17 cellular contexts compared by ENCODE assay signal in the genomic region with DNA sequence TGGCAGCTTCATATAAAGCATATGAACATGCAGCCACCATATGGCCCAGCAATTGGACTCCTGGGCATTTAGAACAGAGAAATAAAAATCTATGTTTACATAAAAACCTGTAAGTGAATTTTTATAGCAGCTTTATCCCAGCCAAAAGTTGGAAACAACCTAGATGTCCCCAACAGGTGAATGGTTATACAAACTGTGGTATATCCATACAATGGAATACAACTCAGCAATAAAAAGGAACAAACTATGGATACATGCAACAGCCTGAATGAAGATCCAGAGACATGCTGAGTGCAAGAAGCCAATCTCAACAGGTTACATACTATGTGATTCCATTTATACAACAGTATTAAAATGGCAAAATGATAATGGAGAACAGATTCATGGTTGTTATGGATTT. TPM values are rescaled to one million over a fixed set of nuclear protein-coding genes. Genes with fewer than 3 reads are reported as not detected.
DNase-seq lines count a peak whose midpoint lies in the region; ATAC-seq, FAIRE-seq and TF ChIP-seq lines count a peak whose summit lies in the region.
"Had no signal": no experiment of that assay in that cellular context is flagged by ENCODE, and none has a peak within 500 bp of the region (broad histone marks: within the 10 kb centered on the region; RNA-seq: fewer than 3 reads in every experiment).

No MANE protein-coding gene starts in this region.

- no peak for TF ChIP-seq RAD21 in GM12878 (IDR thresholded peaks at IDR 0.05; ENCODE audit: insufficient read depth, low read depth, low read length)

- H3K9ac ChIP-seq in GM12878 (ENCODE audit: control insufficient read depth, insufficient read depth, low read length) (no peak overlapping the region), mesendoderm (ENCODE audit: low read length) (no peak overlapping the region), kidney (ENCODE audit: low read length in 2 of 2) (no peak overlapping the region)

- no peak for TF ChIP-seq CTCF in left ventricle myocardium inferior (IDR thresholded peaks at IDR 0.05; ENCODE audit: borderline replicate concordance)
- TF ChIP-seq CTCF in heart right ventricle (IDR thresholded peaks at IDR 0.05), result no peak
- TF ChIP-seq CTCF in GM12878 (IDR thresholded peaks at IDR 0.05 in 2 of 3, conservative IDR thresholded peaks at IDR 0.05 in 1 of 3; ENCODE audit: control insufficient read depth in 2 of 3, extremely low read depth in 1 of 3, insufficient read depth in 1 of 3, low read depth in 3 of 3, low read length in 3 of 3), result no peak
- no peak for TF ChIP-seq CTCF in kidney (IDR thresholded peaks at IDR 0.05; ENCODE audit: borderline replicate concordance, extremely low read depth, insufficient read depth)

- POLR2A ChIA-PET in GM12878 (lab: Charles Lee), result interaction anchor here (1.0 to 1.6 kb wide), 3 partner anchors 55 to 258 kb away, joined by 3 read pairs; no protein-coding TSS in a partner anchor

- FAIRE-seq in GM12878 (lab: Jason Lieb, UNC) (no peak), kidney (lab: Jason Lieb, UNC) (no peak)
- FAIRE-seq: A204.1, D721Med, G401.6 had no signal

- no peak overlapping the region for H3K56ac ChIP-seq in mesendoderm (ENCODE audit: low read length)

- H3K4me2 ChIP-seq in GM12878 (ENCODE audit: control insufficient read depth, insufficient read depth), result no peak overlapping the region
- no peak overlapping the region for H3K4me2 ChIP-seq in mesendoderm (ENCODE audit: low read length)

- peaks cover 15% of the 10 kb centered on the region for H3K9me3 ChIP-seq in left ventricle myocardium inferior (replicated peaks)
- H3K9me3 ChIP-seq in heart right ventricle, result peaks cover 0 to 14% (median 0%) of the 10 kb centered on the region in 11 donors
- no peaks in the 10 kb centered on the region; the same call in 2 of the 3 replicates for H3K9me3 ChIP-seq in GM12878 (replicated peaks; ENCODE audit: control insufficient read depth, insufficient read depth, low read length)
- peaks cover 0 to 6% of the 10 kb centered on the region in 2 donors for H3K9me3 ChIP-seq in kidney (ENCODE audit: control insufficient read depth in 1 of 2, low read length in 2 of 2)

- H3K27me3 ChIP-seq in left ventricle myocardium inferior (ENCODE audit: low read depth) (no peaks in the 10 kb centered on the region), heart right ventricle (peaks cover 0 to 28% (median 0%) of the 10 kb centered on the region in 7 donors), GM12878 (replicated peaks in 1 of 2; ENCODE audit: control insufficient read depth in 2 of 2, insufficient read depth in 2 of 2, low read length in 1 of 2) (no peaks in the 10 kb centered on the region), mesendoderm (ENCODE audit: insufficient read depth, low read length, poor library complexity) (no peaks in the 10 kb centered on the region)

- no peak overlapping the region for H3K23ac ChIP-seq in mesendoderm (ENCODE audit: low read length)

- no peaks in the 10 kb centered on the region for H3K79me2 ChIP-seq in GM12878 (ENCODE audit: control insufficient read depth, insufficient read depth, low read length)
- peaks cover 31% of the 10 kb centered on the region for H3K79me2 ChIP-seq in mesendoderm (ENCODE audit: control insufficient read depth, insufficient read depth, low read length)

- no peak overlapping the region for H3K4ac ChIP-seq in mesendoderm (ENCODE audit: low read depth, low read length)

- H3K4me1 ChIP-seq in left ventricle myocardium inferior (peaks cover 65% of the 10 kb centered on the region), heart right ventricle (peaks cover 0 to 45% (median 20%) of the 10 kb centered on the region in 9 donors), GM12878 (ENCODE audit: control insufficient read depth, insufficient read depth, low read length) (no peaks in the 10 kb centered on the region), mesendoderm (ENCODE audit: control insufficient read depth, low read depth, low read length) (no peaks in the 10 kb centered on the region), kidney (ENCODE audit: control insufficient read depth in 1 of 2, insufficient read depth in 1 of 2, low read depth in 1 of 2, low read length in 2 of 2) (peaks cover 0 to 3% of the 10 kb centered on the region in 2 donors)

- H4K20me1 ChIP-seq in GM12878 (ENCODE audit: control insufficient read depth, insufficient read depth), result no peaks in the 10 kb centered on the region

- no peak overlapping the region for H3K27ac ChIP-seq in left ventricle myocardium inferior (replicated peaks)
- no peak overlapping the region for H3K27ac ChIP-seq in heart right ventricle
- H3K27ac ChIP-seq in GM12878 (ENCODE audit: control insufficient read depth, insufficient read depth), result no peak overlapping the region
- H3K27ac ChIP-seq in mesendoderm (ENCODE audit: low read depth, low read length), result no peak overlapping the region
- no peak overlapping the region for H3K27ac ChIP-seq in kidney (ENCODE audit: low read depth in 2 of 2, low read length in 2 of 2)

- peak overlapping the region; percentile 94 for H3K4me3 ChIP-seq in left ventricle myocardium inferior
- no peak overlapping the region for H3K4me3 ChIP-seq in heart right ventricle
- H3K4me3 ChIP-seq in GM12878, result no peak overlapping the region
- no peak overlapping the region for H3K4me3 ChIP-seq in mesendoderm (ENCODE audit: low read length)
- H3K4me3 ChIP-seq in kidney (ENCODE audit: low read length in 2 of 2), result peak overlapping the region in 1 of 2 donors; percentile 27

- no peak overlapping the region for H2BK15ac ChIP-seq in mesendoderm (replicated peaks; ENCODE audit: low read depth)

- ATAC-seq in heart right ventricle, result no peak
- ATAC-seq in GM12878, result no peak
- ATAC-seq in HG02885 (IDR thresholded peaks at IDR 0.05; ENCODE audit: poor library complexity, unreplicated experiment), result no peak
- ATAC-seq: CD8-positive, alpha-beta T cell had no signal

- no peak for DNase-seq in left ventricle myocardium inferior
- DNase-seq in heart right ventricle, result no peak
- no peak for DNase-seq in GM12878 (ENCODE audit: low read depth, low spot score)
- DNase-seq in mesendoderm, result no peak
- no peak for DNase-seq in LoVo (ENCODE audit: low spot score)
- no peak for DNase-seq in kidney
- DNase-seq: CD8-positive, alpha-beta T cell; COR-L47; DMS153; DMS79 treated with DMSO at 0.1 percent for 48 hours; EL; HCEC 1CT had no signal

- no peak for TF ChIP-seq EP300 in GM12878 (IDR thresholded peaks at IDR 0.05; ENCODE audit: borderline replicate concordance in 1 of 2, control insufficient read depth in 1 of 2, low read depth in 2 of 2, low read length in 2 of 2)

- H3K36me3 ChIP-seq in left ventricle myocardium inferior (peaks cover 14% of the 10 kb centered on the region), heart right ventricle (peaks cover 0 to 8% (median 0%) of the 10 kb centered on the region in 9 donors), GM12878 (ENCODE audit: control insufficient read depth in 2 of 2, insufficient read depth in 2 of 2, low read length in 1 of 2) (no peaks in the 10 kb centered on the region), mesendoderm (ENCODE audit: control insufficient read depth, insufficient read depth, low read length) (no peaks in the 10 kb centered on the region), kidney (ENCODE audit: control insufficient read depth in 1 of 2, insufficient read depth in 2 of 2, low read length in 2 of 2) (no peaks in the 10 kb centered on the region)

- no peak overlapping the region for H3K18ac ChIP-seq in mesendoderm (ENCODE audit: low read length)

- RAD21 ChIA-PET in GM12878 (lab: Charles Lee; ENCODE audit: unreplicated experiment), result interaction anchor here (1.1 to 5.4 kb wide), 6 partner anchors 11 to 227 kb away, joined by 3 to 28 read pairs (median 6); no protein-coding TSS in a partner anchor

- in situ Hi-C loops in GM12878 (cut with MboI), result no loop called here

- BruUV-seq in GM12878 (replicated peaks; lab: Mats Ljungman, UMichigan), result no TSS peak

- peak overlapping the region; percentile 12 for H4K5ac ChIP-seq in mesendoderm (ENCODE audit: low read length)

- SMC1A ChIA-PET in GM12878 (lab: Charles Lee; ENCODE audit: uncharacterized antibody, unreplicated experiment), result interaction anchor here (1.0 to 7.0 kb wide), 17 partner anchors 12 to 230 kb away, joined by 3 to 87 read pairs (median 10); no protein-coding TSS in a partner anchor

- no peak overlapping the region for H2BK120ac ChIP-seq in mesendoderm (ENCODE audit: low read depth, low read length)

- intact Hi-C loops in left ventricle myocardium inferior (cut with micrococcal nuclease), result no loop called here
- intact Hi-C loops in heart right ventricle (cut with DNase I), result loop anchor here in 8 of 10 donors (5.0 to 10.0 kb wide), 12 partner anchors 33 to 228 kb away; no protein-coding TSS in a partner anchor
- intact Hi-C loops in GM12878 (cut with micrococcal nuclease; ENCODE audit: unreplicated experiment), result loop anchor here (2.0 to 5.0 kb wide), 2 partner anchors 29 to 88 kb away; no protein-coding TSS in a partner anchor
- intact Hi-C loops in kidney (cut with DNase I), result no loop called here

- no peak for TF ChIP-seq POLR2A in GM12878 (IDR thresholded peaks at IDR 0.05; ENCODE audit: low read depth, low read length)

- H2BK5ac ChIP-seq in mesendoderm (ENCODE audit: low read length), result no peak overlapping the region

- H3K79me1 ChIP-seq in mesendoderm (ENCODE audit: low read length), result peaks cover 20% of the 10 kb centered on the region

- H4K8ac ChIP-seq in mesendoderm (ENCODE audit: low read depth, low read length), result no peak overlapping the region

- CTCF ChIA-PET in GM12878 (lab: Yijun Ruan, JAX), result interaction anchor here (1.0 to 2.1 kb wide), 6 partner anchors 9 to 227 kb away, joined by 3 to 8 read pairs (median 5); no protein-coding TSS in a partner anchor

- no peak overlapping the region for H2AK5ac ChIP-seq in mesendoderm (ENCODE audit: low read length)

- H2AFZ ChIP-seq in GM12878 (ENCODE audit: control insufficient read depth, low read depth, low read length), result no peak overlapping the region

RNA-seq across cellular contexts. Expression of a gene that starts 3.7 kb away (rescaled TPM):
- total RNA-seq in left ventricle myocardium inferior (38.4 TPM), heart right ventricle (10 to 100 TPM; 16.4 to 54.2 (median 23.9) TPM), GM12878 (2014; rRNA removed) (1.2 and 1.4 TPM in 2 replicates), GM12878 (2014; rRNA removed; fragmentation: Illumina TruSeq; extraction: Trizol) (0.81 and 0.88 TPM in 2 replicates), GM12878 (2021) (0.69 and 0.93 TPM in 2 replicates), kidney (58.8 TPM)
- polyA plus RNA-seq in heart right ventricle (10 to 100 TPM in 1 of 2 donors, 1 to 10 TPM in 1; 9.6 to 16.3 TPM), GM12878 (2011; rRNA removed) (20.9 and 22.9 TPM in 2 replicates), GM12878 (2014; fragmentation: Illumina TruSeq; extraction: Trizol) (0.38 and 0.68 TPM in 2 replicates), GM12878 (2014; fragmentation: Nextera tagmentation; extraction: Ambion mirVana) (under 1 TPM; 0.10 to 0.16 TPM), GM12878 (2014; rRNA removed) (0.41 and 0.67 TPM in 2 replicates), GM12878 (2016; fragmentation: Nextera tagmentation; extraction: Ambion mirVana) (under 1 TPM; 0.19 to 0.46 TPM), kidney (ENCODE audit: insufficient read depth, low read depth, low replicate concordance) (10.9 TPM)
- total RNA-seq in GM12878 (2013; cell fraction: nucleolus; rRNA removed), result 87.2 and 91.5 TPM in 2 replicates
- 0.16 TPM for polyA plus RNA-seq in GM12878 (2011; ENCODE audit: low read depth)
- 14.7 and 15.3 TPM in 2 replicates for polyA plus RNA-seq in GM12878 (2011; cell fraction: cytosol; rRNA removed)
- polyA plus RNA-seq in GM12878 (2011; cell fraction: nucleus; rRNA removed), result 12.9 and 14.5 TPM in 2 replicates
- 0.16 and 0.34 TPM in 2 replicates for polyA plus RNA-seq in GM12878 (2012)
- 66.1 and 67.7 TPM in 2 replicates for polyA minus RNA-seq in GM12878 (2011; rRNA and poly(A)+ RNA removed)
- 13.4 and 16.8 TPM in 2 replicates for polyA minus RNA-seq in GM12878 (2011; cell fraction: cytosol; rRNA and poly(A)+ RNA removed)
- polyA minus RNA-seq in GM12878 (2011; cell fraction: nucleus; rRNA and poly(A)+ RNA removed), result 39.3 and 71.8 TPM in 2 replicates
- polyA plus RNA-seq in mesendoderm (2013, experiment 1 of 2), result 10.2 TPM
- polyA plus RNA-seq in mesendoderm (2013, experiment 2 of 2), result 10.7 TPM
- total RNA-seq: CD8-positive, alpha-beta T cell had no signal
- polyA plus RNA-seq: IgD-negative memory B cell had no signal

Comparison
In these comparisons a context has a peak if more than half of its experiments do, and no peak if none do; other contexts are left out.
1. intact Hi-C loops: an anchor here in heart right ventricle (5.0 to 10.0 kb wide) and GM12878 (2.0 to 5.0 kb wide); none called in left ventricle myocardium inferior and kidney.